ENCODE assay signal across 22 cellular contexts in the genomic region with DNA sequence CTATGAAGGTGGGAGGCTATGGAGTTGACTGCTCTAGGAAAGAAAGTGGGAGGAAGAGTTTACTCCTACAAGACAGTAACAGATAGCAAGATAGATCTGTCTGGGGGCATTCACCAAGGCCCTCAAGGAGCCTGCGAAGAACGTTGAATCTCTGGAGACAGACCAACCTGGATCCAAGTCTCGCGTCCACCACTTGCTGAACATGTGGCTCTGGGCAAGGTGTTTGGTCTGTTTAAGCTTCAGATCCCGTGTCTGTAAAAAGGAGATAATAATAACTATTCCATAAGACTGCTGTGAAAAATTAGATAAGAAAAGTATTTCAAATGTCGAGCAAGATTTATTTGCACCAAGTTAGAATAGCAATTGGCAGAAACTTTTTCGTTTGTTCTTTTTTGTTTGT.
"Had no signal": no experiment of that assay in that cellular context is flagged by ENCODE, and none has a peak within 500 bp of the region (broad histone marks: within the 10 kb centered on the region; RNA-seq: fewer than 3 reads in every experiment).

No MANE protein-coding gene starts in this region.

- ATAC-seq: activated CD8-positive, alpha-beta T cell treated with anti-CD3 and anti-CD28 coated beads, Interleukin-2, amount 10 ng/mL, durations not matched to agents 7 days and 5 days; gastroesophageal sphincter; heart left ventricle; left cardiac atrium; pancreas; stimulated activated naive B cell treated with anti-CD40 and anti-IgM and Interleukin-4, amounts not matched to agents 10 μg/mL and 1 μg/mL and 100 μg/mL, for 72 hours; T-helper 17 cell had no signal

- DNase-seq: activated CD4-positive, alpha-beta T cell treated with anti-CD3 and anti-CD28 coated beads for 1 hour; activated CD4-positive, alpha-beta T cell treated with anti-CD3 and anti-CD28 coated beads, Interleukin-2, amount 50 U/mL, for 1 hour; activated CD8-positive, alpha-beta T cell treated with anti-CD3 and anti-CD28 coated beads, Interleukin-2, amount 10 ng/mL, durations not matched to agents 7 days and 5 days; activated naive CD4-positive, alpha-beta T cell treated with Interleukin-2 at 50 U/mL for 16 hours; activated naive CD8-positive, alpha-beta T cell treated with anti-CD3 and anti-CD28 coated beads, Interleukin-2, amount 10 ng/mL, durations not matched to agents 7 days and 5 days; activated T-cell treated with anti-CD3 and anti-CD28 coated beads, Interleukin-2, amount 50 U/mL, for 48 hours; amniotic stem cell; heart left ventricle; left cardiac atrium; pancreas; right lobe of liver; stimulated activated CD4-positive, alpha-beta T cell treated with anti-CD3 and anti-CD28 coated beads, Interleukin-15, amount 100 ng/mL, for 24 hours; stimulated activated naive B cell treated with anti-CD40 and anti-IgM and Interleukin-4, amounts not matched to agents 10 μg/mL and 1 μg/mL and 100 μg/mL, for 72 hours; SW 1271; T-helper 17 cell; upper lobe of left lung; WERI-Rb-1 had no signal

- H3K36me3 Mint-ChIP-seq: activated naive CD8-positive, alpha-beta T cell treated with anti-CD3 and anti-CD28 coated beads, Interleukin-2, amount 10 ng/mL, durations not matched to agents 7 days and 5 days had no signal

- H3K27ac Mint-ChIP-seq: activated CD8-positive, alpha-beta T cell treated with anti-CD3 and anti-CD28 coated beads, Interleukin-2, amount 10 ng/mL, durations not matched to agents 7 days and 5 days; activated naive CD8-positive, alpha-beta T cell treated with anti-CD3 and anti-CD28 coated beads, Interleukin-2, amount 10 ng/mL, durations not matched to agents 7 days and 5 days; nephron; stimulated activated naive B cell treated with anti-CD40 and anti-IgM and Interleukin-4, amounts not matched to agents 10 μg/mL and 1 μg/mL and 100 μg/mL, for 72 hours; T-helper 17 cell had no signal

- H3K9me3 Mint-ChIP-seq: activated naive CD8-positive, alpha-beta T cell treated with anti-CD3 and anti-CD28 coated beads, Interleukin-2, amount 10 ng/mL, durations not matched to agents 7 days and 5 days; central memory CD8-positive, alpha-beta T cell; nephron; stimulated activated naive B cell treated with anti-CD40 and anti-IgM and Interleukin-4, amounts not matched to agents 10 μg/mL and 1 μg/mL and 100 μg/mL, for 72 hours had no signal

- H3K4me1 Mint-ChIP-seq: nephron had no signal

- FAIRE-seq: colon, islet of Langerhans, pancreas had no signal

- H3K4me3 Mint-ChIP-seq: activated CD8-positive, alpha-beta T cell treated with anti-CD3 and anti-CD28 coated beads, Interleukin-2, amount 10 ng/mL, durations not matched to agents 7 days and 5 days; activated naive CD8-positive, alpha-beta T cell treated with anti-CD3 and anti-CD28 coated beads, Interleukin-2, amount 10 ng/mL, durations not matched to agents 7 days and 5 days; central memory CD8-positive, alpha-beta T cell; nephron; stimulated activated naive B cell treated with anti-CD40 and anti-IgM and Interleukin-4, amounts not matched to agents 10 μg/mL and 1 μg/mL and 100 μg/mL, for 72 hours; T-helper 17 cell had no signal

- H3K27me3 Mint-ChIP-seq: central memory CD8-positive, alpha-beta T cell; stimulated activated naive B cell treated with anti-CD40 and anti-IgM and Interleukin-4, amounts not matched to agents 10 μg/mL and 1 μg/mL and 100 μg/mL, for 72 hours; T-helper 17 cell had no signal
